19 cellular contexts compared by ENCODE assay signal in the genomic region with DNA sequence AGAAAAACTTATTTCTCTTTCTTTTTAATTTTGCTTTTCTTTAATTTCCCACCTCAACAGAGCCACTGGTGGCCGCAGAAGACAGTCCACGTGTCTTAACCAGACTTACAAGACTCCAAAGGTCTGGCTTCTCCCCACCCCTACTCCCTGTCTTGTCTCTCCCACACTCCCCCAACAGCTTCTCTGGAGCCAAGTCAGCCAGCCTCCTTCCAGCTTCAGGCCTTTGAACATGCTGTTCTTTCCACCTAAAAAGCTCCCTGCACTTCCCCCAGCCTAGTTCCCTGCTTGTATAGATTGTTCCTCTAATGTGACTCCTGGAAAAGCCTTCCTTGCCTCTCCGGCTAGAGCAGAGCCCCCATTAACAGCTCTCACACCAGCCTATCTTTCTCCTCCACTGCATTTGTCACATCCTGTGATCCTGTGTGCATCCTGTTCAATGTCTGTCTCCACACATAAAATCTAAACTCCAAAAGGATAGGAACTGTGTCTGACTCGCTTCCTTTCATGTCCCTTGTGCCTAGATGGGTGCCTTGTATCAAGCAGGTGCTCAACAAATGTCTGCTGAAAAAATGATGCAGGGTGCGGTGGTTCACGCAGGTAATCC. TPM values are rescaled to one million over a fixed set of nuclear protein-coding genes. Genes with fewer than 3 reads are reported as not detected.
DNase-seq lines count a peak whose midpoint lies in the region; ATAC-seq and TF ChIP-seq lines count a peak whose summit lies in the region.
"Had no signal": no experiment of that assay in that cellular context is flagged by ENCODE, and none has a peak within 500 bp of the region (broad histone marks: within the 10 kb centered on the region; RNA-seq: fewer than 3 reads in every experiment).

No MANE protein-coding gene starts in this region.

- H3K9me3 Mint-ChIP-seq in CD4-positive, alpha-beta memory T cell: no peaks in the 10 kb centered on the region
- H3K9me3 Mint-ChIP-seq: activated CD4-positive, alpha-beta memory T cell treated with anti-CD3 and anti-CD28 coated beads for 36 hours; IgD-negative memory B cell; WTC11 had no signal

- intact Hi-C loops in breast epithelium (cut with DNase I; ENCODE audit: low total_unique reads): no loop called here
- intact Hi-C loops in psoas muscle (cut with DNase I): no loop called here
- intact Hi-C loops in CD4-positive, alpha-beta memory T cell (cut with micrococcal nuclease): no loop called here

- H3K27ac ChIP-seq in BLaER1 (0 out of 2 replicates have a peak overlapping the region, but pooled peaks have one; percentile 1), angular gyrus (ENCODE audit: low read depth, low read length) (peak overlapping the region; percentile 77), breast epithelium (no peak overlapping the region), psoas muscle (no peak overlapping the region)
- no peak overlapping the region for H3K27ac ChIP-seq in CD4-positive, alpha-beta memory T cell (ENCODE audit: low read depth, low read length)
- H3K27ac ChIP-seq: ascending aorta, epithelial cell of prostate, Peyer's patch, right lobe of liver had no signal

- H3K4me2 ChIP-seq in BLaER1: no peak overlapping the region

- TF ChIP-seq CTCF in fibroblast of villous mesenchyme (IDR thresholded peaks at IDR 0.05; ENCODE audit: insufficient read depth, low read depth, low read length) (no peak), omental fat pad (IDR thresholded peaks at IDR 0.05) (no peak), breast epithelium (IDR thresholded peaks at IDR 0.05) (no peak), psoas muscle (IDR thresholded peaks at IDR 0.05) (no peak)

- peaks cover 0 to 6% (median 0%) of the 10 kb centered on the region in 4 donors for H3K4me1 Mint-ChIP-seq in CD4-positive, alpha-beta memory T cell
- H3K4me1 Mint-ChIP-seq: WTC11 had no signal

- H3K9me3 ChIP-seq in BLaER1: no peaks in the 10 kb centered on the region
- no peaks in the 10 kb centered on the region for H3K9me3 ChIP-seq in breast epithelium
- no peaks in the 10 kb centered on the region for H3K9me3 ChIP-seq in psoas muscle
- no peaks in the 10 kb centered on the region for H3K9me3 ChIP-seq in CD4-positive, alpha-beta memory T cell (ENCODE audit: control insufficient read depth in 1 of 2, low read length in 2 of 2)
- H3K9me3 ChIP-seq: ascending aorta, mucosa of descending colon, Peyer's patch, right lobe of liver had no signal

- no peak overlapping the region for H3K4me3 Mint-ChIP-seq in CD4-positive, alpha-beta memory T cell
- H3K4me3 Mint-ChIP-seq: activated CD4-positive, alpha-beta memory T cell treated with anti-CD3 and anti-CD28 coated beads for 36 hours; WTC11 had no signal

- DNase-seq in fibroblast of villous mesenchyme (ENCODE audit: low read depth) (peak; percentile 14), omental fat pad (ENCODE audit: low spot score) (no peak), germinal center (ENCODE audit: low spot score) (no peak), breast epithelium (ENCODE audit: low spot score in 2 of 2) (no peak), psoas muscle (no peak)
- no peak for DNase-seq in CD4-positive, alpha-beta memory T cell
- DNase-seq: activated CD4-positive, alpha-beta memory T cell treated with anti-CD3 and anti-CD28 coated beads for 36 hours; activated T-cell treated with anti-CD3 and anti-CD28 coated beads for 4 hours; NCI-H1417 treated with DMSO at 0.1 percent for 48 hours; NCI-H510A; right lobe of liver had no signal

- no peak for TF ChIP-seq POLR2A in breast epithelium (IDR thresholded peaks at IDR 0.05)

- POLR2A ChIA-PET in CD4-positive, alpha-beta memory T cell (lab: Charles Lee; ENCODE audit: partially characterized antibody): no interaction called here

- no peaks in the 10 kb centered on the region for H3K27me3 Mint-ChIP-seq in CD4-positive, alpha-beta memory T cell
- H3K27me3 Mint-ChIP-seq: activated CD4-positive, alpha-beta memory T cell treated with anti-CD3 and anti-CD28 coated beads for 36 hours; IgD-negative memory B cell had no signal

- CTCF ChIA-PET in CD4-positive, alpha-beta memory T cell (lab: Charles Lee; ENCODE audit: partially characterized antibody): no interaction called here

- H3K36me3 ChIP-seq in BLaER1 (peaks cover 28% of the 10 kb centered on the region), breast epithelium (no peaks in the 10 kb centered on the region), psoas muscle (ENCODE audit: insufficient read depth in 1 of 2, low read depth in 1 of 2) (peaks cover 2 to 7% of the 10 kb centered on the region in 2 donors)
- no peaks in the 10 kb centered on the region for H3K36me3 ChIP-seq in CD4-positive, alpha-beta memory T cell (ENCODE audit: insufficient read depth, low read length)
- H3K36me3 ChIP-seq: ascending aorta, Peyer's patch, right lobe of liver had no signal

- peaks cover 20% of the 10 kb centered on the region for H3K4me1 ChIP-seq in BLaER1
- H3K4me1 ChIP-seq in breast epithelium: no peaks in the 10 kb centered on the region
- peaks cover 6% of the 10 kb centered on the region for H3K4me1 ChIP-seq in psoas muscle
- no peaks in the 10 kb centered on the region for H3K4me1 ChIP-seq in CD4-positive, alpha-beta memory T cell (ENCODE audit: insufficient read depth, low read length)
- H3K4me1 ChIP-seq: ascending aorta, Peyer's patch, right lobe of liver had no signal

- H3K27me3 ChIP-seq in BLaER1 (no peaks in the 10 kb centered on the region), breast epithelium (no peaks in the 10 kb centered on the region), psoas muscle (ENCODE audit: insufficient read depth in 3 of 3, low read length in 2 of 3) (no peaks in the 10 kb centered on the region)
- no peaks in the 10 kb centered on the region for H3K27me3 ChIP-seq in CD4-positive, alpha-beta memory T cell (ENCODE audit: insufficient read depth, low read length)
- H3K27me3 ChIP-seq: ascending aorta, Peyer's patch, right lobe of liver had no signal

- no peak overlapping the region for H3K9ac ChIP-seq in BLaER1

- WGBS in psoas muscle, 3 donors: 77 to 81% (median 78%) methylated on average over 6 of the region's 6 CpGs

- H3K27ac Mint-ChIP-seq in CD4-positive, alpha-beta memory T cell: no peak overlapping the region
- H3K27ac Mint-ChIP-seq: activated CD4-positive, alpha-beta memory T cell treated with anti-CD3 and anti-CD28 coated beads for 36 hours; IgD-negative memory B cell; WTC11 had no signal

- no peaks in the 10 kb centered on the region for H4K20me1 ChIP-seq in BLaER1

- H3K36me3 Mint-ChIP-seq in CD4-positive, alpha-beta memory T cell: peaks cover 0 to 3% of the 10 kb centered on the region in 2 donors
- H3K36me3 Mint-ChIP-seq: activated CD4-positive, alpha-beta memory T cell treated with anti-CD3 and anti-CD28 coated beads for 36 hours; IgD-negative memory B cell; WTC11 had no signal

- peak; percentile 63 for ATAC-seq in omental fat pad (ENCODE audit: low FRiP score)
- no peak for ATAC-seq in psoas muscle
- ATAC-seq: right lobe of liver, WTC11 had no signal

- no peak overlapping the region for H3K4me3 ChIP-seq in BLaER1
- H3K4me3 ChIP-seq in fibroblast of villous mesenchyme (ENCODE audit: low read depth, low read length): no peak overlapping the region
- no peak overlapping the region for H3K4me3 ChIP-seq in breast epithelium
- no peak overlapping the region for H3K4me3 ChIP-seq in psoas muscle
- no peak overlapping the region for H3K4me3 ChIP-seq in CD4-positive, alpha-beta memory T cell (ENCODE audit: low read length in 2 of 2)
- H3K4me3 ChIP-seq: ascending aorta, mucosa of descending colon, Peyer's patch, right lobe of liver had no signal

RNA-seq across cellular contexts. Expression of gene DYNLL1, which starts 7.8 kb away (rescaled TPM):
- total RNA-seq in fibroblast of villous mesenchyme (206 and 280 TPM in 2 replicates), omental fat pad (100 to 1,000 TPM; 142 to 209 (median 175) TPM), breast epithelium (100 to 1,000 TPM; 155 to 170 (median 167) TPM), psoas muscle (100 to 1,000 TPM in 1 of 4 donors, 10 to 100 TPM in 3; 30.1 to 116 (median 68.2) TPM)
- polyA plus RNA-seq in psoas muscle: 100 to 1,000 TPM in 2 of 3 donors, 10 to 100 TPM in 1; 62.0 to 155 (median 144) TPM
- 100 to 1,000 TPM in 1 of 2 experiments, 10 to 100 TPM in 1; 97.5 to 108 TPM for total RNA-seq in CD4-positive, alpha-beta memory T cell
- polyA plus RNA-seq in CD4-positive, alpha-beta memory T cell: 100 to 1,000 TPM; 348 to 351 TPM

RNA-seq across cellular contexts. Expression of gene SRSF9, which starts 18.6 kb away (rescaled TPM):
- total RNA-seq in fibroblast of villous mesenchyme (148 and 192 TPM in 2 replicates), omental fat pad (10 to 100 TPM; 62.3 to 88.7 (median 71.4) TPM), breast epithelium (10 to 100 TPM; 65.9 to 97.3 (median 82.5) TPM), psoas muscle (10 to 100 TPM; 24.9 to 34.8 (median 33.0) TPM)
- 10 to 100 TPM; 26.4 to 53.8 (median 36.1) TPM for polyA plus RNA-seq in psoas muscle
- 100 to 1,000 TPM; 139 to 143 TPM for total RNA-seq in CD4-positive, alpha-beta memory T cell
- polyA plus RNA-seq in CD4-positive, alpha-beta memory T cell: 100 to 1,000 TPM; 169 to 235 TPM

RNA-seq across cellular contexts. Expression of gene COQ5, which starts 40.8 kb away (rescaled TPM):
- total RNA-seq in fibroblast of villous mesenchyme (18.4 and 29.8 TPM in 2 replicates), omental fat pad (10 to 100 TPM; 14.4 to 31.2 (median 25.4) TPM), breast epithelium (10 to 100 TPM; 26.2 to 33.0 (median 26.5) TPM), psoas muscle (10 to 100 TPM; 33.1 to 52.8 (median 45.7) TPM)
- 10 to 100 TPM; 53.4 to 81.4 (median 55.4) TPM for polyA plus RNA-seq in psoas muscle
- total RNA-seq in CD4-positive, alpha-beta memory T cell: 10 to 100 TPM; 19.7 to 21.6 TPM
- polyA plus RNA-seq in CD4-positive, alpha-beta memory T cell: 10 to 100 TPM; 35.2 to 55.1 TPM

RNA-seq across cellular contexts. Expression of gene GATC, which starts 41.9 kb away (rescaled TPM):
- 13.5 and 20.7 TPM in 2 replicates for total RNA-seq in fibroblast of villous mesenchyme
- 10 to 100 TPM; 22.8 to 30.7 (median 24.2) TPM for total RNA-seq in omental fat pad
- 10 to 100 TPM; 26.5 to 35.8 (median 32.5) TPM for total RNA-seq in breast epithelium
- total RNA-seq in psoas muscle: 10 to 100 TPM in 2 of 4 donors, 1 to 10 TPM in 2; 8.7 to 17.6 (median 10.1) TPM
- 10 to 100 TPM in 1 of 3 donors, 1 to 10 TPM in 2; 6.4 to 16.5 (median 8.5) TPM for polyA plus RNA-seq in psoas muscle
- total RNA-seq in CD4-positive, alpha-beta memory T cell: 10 to 100 TPM; 30.2 to 31.9 TPM
- 10 to 100 TPM in 1 of 2 donors, 1 to 10 TPM in 1; 9.3 to 21.2 TPM for polyA plus RNA-seq in CD4-positive, alpha-beta memory T cell

RNA-seq across cellular contexts. Expression of gene TRIAP1, which starts 42.0 kb away (rescaled TPM):
- total RNA-seq in fibroblast of villous mesenchyme: 18.7 and 30.7 TPM in 2 replicates
- total RNA-seq in omental fat pad: 10 to 100 TPM; 11.3 to 21.6 (median 16.2) TPM
- total RNA-seq in breast epithelium: 10 to 100 TPM; 10.2 to 21.3 (median 13.0) TPM
- 10 to 100 TPM; 24.4 to 37.3 (median 31.0) TPM for total RNA-seq in psoas muscle
- polyA plus RNA-seq in psoas muscle: 100 to 1,000 TPM in 1 of 3 donors, 10 to 100 TPM in 2; 42.8 to 111 (median 60.2) TPM
- total RNA-seq in CD4-positive, alpha-beta memory T cell: 10 to 100 TPM; 17.3 to 22.8 TPM
- polyA plus RNA-seq in CD4-positive, alpha-beta memory T cell: 10 to 100 TPM; 46.2 to 65.0 TPM

Comparison
In these comparisons a context has a peak if more than half of its experiments do, and no peak if none do; other contexts are left out.
1. H3K27ac ChIP-seq: peak in BLaER1 (single experiment) and angular gyrus (single experiment); none in breast epithelium (0 of 2), psoas muscle (single experiment) and CD4-positive, alpha-beta memory T cell (single experiment).